25 cellular contexts compared by ENCODE assay signal in genomic region chr5:140299056-140299455, GRCh38. TPM values are rescaled to one million over a fixed set of nuclear protein-coding genes. Genes with fewer than 3 reads are reported as not detected.
DNase-seq lines count a peak whose midpoint lies in the region; ATAC-seq and TF ChIP-seq lines count a peak whose summit lies in the region.
"Had no signal": no experiment of that assay in that cellular context is flagged by ENCODE, and none has a peak within 500 bp of the region (broad histone marks: within the 10 kb centered on the region; RNA-seq: fewer than 3 reads in every experiment).

No MANE protein-coding gene starts in this region.

- POLR2A ChIA-PET in CD4-positive, alpha-beta T cell (lab: Charles Lee) = no interaction called here
- POLR2A ChIA-PET in PC-3 (lab: Charles Lee; ENCODE audit: unreplicated experiment) = no interaction called here

- H3F3A ChIP-seq in PC-3 (ENCODE audit: low read length, unreplicated experiment) = peaks cover 11% of the 10 kb centered on the region

- H3K27ac ChIP-seq in CD4-positive, alpha-beta T cell (ENCODE audit: low read depth, low read length) = no peak overlapping the region
- H3K27ac ChIP-seq in PC-3 (ENCODE audit: low read length) (peak overlapping the region; percentile 53; the same call in 1 of the 2 replicates), gastroesophageal sphincter (peak overlapping the region in 3 of 4 donors; percentile 7 to 65 (median 61)), psoas muscle (peak overlapping the region; percentile 83)

- no peak for DNase-seq in CD4-positive, alpha-beta T cell
- DNase-seq in PC-3 (no peak), psoas muscle (no peak), LoVo (ENCODE audit: low spot score) (no peak)
- DNase-seq in stimulated activated CD4-positive, alpha-beta T cell treated with anti-CD3 and anti-CD28 coated beads, Interleukin-2, amount 100 ng/mL, for 48 hours = no peak
- DNase-seq: activated CD4-positive, alpha-beta T cell treated with anti-CD3 and anti-CD28 coated beads for 36 hours; activated CD8-positive, alpha-beta memory T cell treated with anti-CD3 and anti-CD28 coated beads, Interleukin-2, amount 10 ng/mL, durations not matched to agents 7 days and 5 days; activated naive CD8-positive, alpha-beta T cell treated with anti-CD3 and anti-CD28 coated beads, Interleukin-2, amount 50 U/mL, for 24 hours; caudate nucleus; DMS79; head of caudate nucleus; immature natural killer cell; naive thymus-derived CD4-positive, alpha-beta T cell; NCI-H1048; NCI-H2107; NCI-H510A treated with DMSO at 0.1 percent for 48 hours; stimulated activated CD4-positive, alpha-beta T cell treated with anti-CD3 and anti-CD28 coated beads, Interleukin-12 subunit alpha, Interleukin-12 subunit beta, amount 100 ng/mL, for 4 hours; substantia nigra; T-cell had no signal

- H3K4me1 ChIP-seq in PC-3 (ENCODE audit: insufficient read depth, low read length) (peaks cover 73% of the 10 kb centered on the region), gastroesophageal sphincter (peaks cover 13 to 90% (median 19%) of the 10 kb centered on the region in 3 donors), psoas muscle (peaks cover 69% of the 10 kb centered on the region)

- no peaks in the 10 kb centered on the region for H3K27me3 Mint-ChIP-seq in CD4-positive, alpha-beta T cell
- H3K27me3 Mint-ChIP-seq: activated CD4-positive, alpha-beta T cell treated with anti-CD3 and anti-CD28 coated beads for 36 hours; activated CD8-positive, alpha-beta memory T cell treated with anti-CD3 and anti-CD28 coated beads, Interleukin-2, amount 10 ng/mL, durations not matched to agents 7 days and 5 days; activated naive CD8-positive, alpha-beta T cell treated with anti-CD3 and anti-CD28 coated beads, Interleukin-2, amount 50 U/mL, for 24 hours; naive thymus-derived CD4-positive, alpha-beta T cell; progenitor cell of endocrine pancreas; T-cell had no signal

- H3K4me1 Mint-ChIP-seq in CD4-positive, alpha-beta T cell (ENCODE audit: low read depth) = peaks cover 67% of the 10 kb centered on the region

- intact Hi-C loops in CD4-positive, alpha-beta T cell (cut with DNase I, micrococcal nuclease) = no loop called here
- intact Hi-C loops in PC-3 (cut with micrococcal nuclease) = loop anchor here (5.0 kb wide), 1 partner anchor 37 kb away; no protein-coding TSS in a partner anchor
- intact Hi-C loops in psoas muscle (cut with DNase I) = loop anchor here (5.0 to 10.0 kb wide), 4 partner anchors 37 to 57 kb away; no protein-coding TSS in a partner anchor

- H3K36me3 Mint-ChIP-seq in CD4-positive, alpha-beta T cell (ENCODE audit: low read depth) = peaks cover 44% of the 10 kb centered on the region

- H3K4me2 ChIP-seq in PC-3 (ENCODE audit: low read length) = no peak overlapping the region

- no peak for TF ChIP-seq EP300 in gastroesophageal sphincter (IDR thresholded peaks at IDR 0.05)

- TF ChIP-seq CTCF in CD4-positive, alpha-beta T cell (IDR thresholded peaks at IDR 0.05) = no peak
- TF ChIP-seq CTCF in PC-3 (conservative IDR thresholded peaks at IDR 0.05; ENCODE audit: low read depth, low read length) (no peak), gastroesophageal sphincter (IDR thresholded peaks at IDR 0.05) (no peak), psoas muscle (IDR thresholded peaks at IDR 0.05) (no peak)

- ATAC-seq in CD4-positive, alpha-beta T cell (ENCODE audit: poor library complexity) = no peak
- ATAC-seq in PC-3 (no peak), gastroesophageal sphincter (no peak), psoas muscle (no peak), GM18502 (IDR thresholded peaks at IDR 0.05; ENCODE audit: poor library complexity, unreplicated experiment) (no peak), GM21717 (IDR thresholded peaks at IDR 0.05; ENCODE audit: unreplicated experiment) (no peak)
- ATAC-seq: activated CD4-positive, alpha-beta T cell treated with anti-CD3 and anti-CD28 coated beads for 36 hours; activated CD8-positive, alpha-beta memory T cell treated with anti-CD3 and anti-CD28 coated beads, Interleukin-2, amount 10 ng/mL, durations not matched to agents 7 days and 5 days; activated naive CD8-positive, alpha-beta T cell treated with anti-CD3 and anti-CD28 coated beads, Interleukin-2, amount 50 U/mL, for 24 hours; naive thymus-derived CD4-positive, alpha-beta T cell; T-cell had no signal

- no peaks in the 10 kb centered on the region for H3K27me3 ChIP-seq in CD4-positive, alpha-beta T cell (ENCODE audit: control insufficient read depth, insufficient read depth, low read length)
- H3K27me3 ChIP-seq in PC-3 (ENCODE audit: low read length) (no peaks in the 10 kb centered on the region), gastroesophageal sphincter (no peaks in the 10 kb centered on the region), psoas muscle (ENCODE audit: insufficient read depth in 3 of 3, low read length in 2 of 3) (no peaks in the 10 kb centered on the region)

- CTCF ChIA-PET in CD4-positive, alpha-beta T cell (lab: Charles Lee) = interaction anchor here (0.9 kb wide), 1 partner anchor 55 kb away, joined by 3 read pairs; no protein-coding TSS in a partner anchor
- CTCF ChIA-PET in PC-3 (lab: Charles Lee) = no interaction called here

- TF ChIP-seq POLR2A in gastroesophageal sphincter (IDR thresholded peaks at IDR 0.05) = no peak

- H3K36me3 ChIP-seq in PC-3 (ENCODE audit: low read depth, low read length) = peaks cover 10% of the 10 kb centered on the region; the same call in 1 of the 2 replicates
- peaks cover 0 to 21% of the 10 kb centered on the region in 2 donors for H3K36me3 ChIP-seq in gastroesophageal sphincter
- peaks cover 0 to 25% of the 10 kb centered on the region in 2 donors for H3K36me3 ChIP-seq in psoas muscle (ENCODE audit: insufficient read depth in 1 of 2, low read depth in 1 of 2)

- H3K79me2 ChIP-seq in PC-3 (ENCODE audit: low read length) = peaks cover 84% of the 10 kb centered on the region

- H3K4me3 Mint-ChIP-seq in CD4-positive, alpha-beta T cell = peak overlapping the region; percentile 20
- H3K4me3 Mint-ChIP-seq: activated CD4-positive, alpha-beta T cell treated with anti-CD3 and anti-CD28 coated beads for 36 hours; activated CD8-positive, alpha-beta memory T cell treated with anti-CD3 and anti-CD28 coated beads, Interleukin-2, amount 10 ng/mL, durations not matched to agents 7 days and 5 days; activated naive CD8-positive, alpha-beta T cell treated with anti-CD3 and anti-CD28 coated beads, Interleukin-2, amount 50 U/mL, for 24 hours; immature natural killer cell; naive thymus-derived CD4-positive, alpha-beta T cell; T-cell had no signal

- H3K4me3 ChIP-seq in PC-3 (ENCODE audit: low read length) (no peak overlapping the region), gastroesophageal sphincter (no peak overlapping the region), psoas muscle (no peak overlapping the region)
- H3K4me3 ChIP-seq: lung had no signal

- 80 to 92% methylated on average over 1 to 5 of the region's 5 CpGs for WGBS in gastroesophageal sphincter (ENCODE audit: low coverage in 1 of 2), 2 donors
- 90 to 94% (median 93%) methylated on average over 5 of the region's 5 CpGs for WGBS in psoas muscle, 3 donors

- no peak overlapping the region for H3K9ac ChIP-seq in PC-3 (ENCODE audit: low read length)

- no peaks in the 10 kb centered on the region for H4K20me1 ChIP-seq in PC-3 (ENCODE audit: low read length)

- BruUV-seq in PC-3 (replicated peaks; lab: Mats Ljungman, UMichigan) = no TSS peak

- H3K9me3 Mint-ChIP-seq in CD4-positive, alpha-beta T cell = no peaks in the 10 kb centered on the region
- H3K9me3 Mint-ChIP-seq: activated naive CD8-positive, alpha-beta T cell treated with anti-CD3 and anti-CD28 coated beads, Interleukin-2, amount 50 U/mL, for 24 hours; activated T-helper 2 cell treated with anti-CD3 and anti-CD28 coated beads, Interferon-gamma antibody, Interleukin-2, Interleukin-4, amounts not matched to agents 10 μg/mL and 5 μg/mL and 100 μg/mL, durations not matched to agents 14 hours and 24 hours and 36 hours; immature natural killer cell; naive thymus-derived CD4-positive, alpha-beta T cell; T-cell had no signal

- no peaks in the 10 kb centered on the region for H3K9me3 ChIP-seq in CD4-positive, alpha-beta T cell (ENCODE audit: control insufficient read depth, low read length)
- H3K9me3 ChIP-seq in PC-3 (ENCODE audit: low read length) (no peaks in the 10 kb centered on the region), gastroesophageal sphincter (no peaks in the 10 kb centered on the region), psoas muscle (no peaks in the 10 kb centered on the region)

- no peaks in the 10 kb centered on the region for H3K9me2 ChIP-seq in PC-3 (replicated peaks; ENCODE audit: low read length)

- no peak overlapping the region for H3K27ac Mint-ChIP-seq in CD4-positive, alpha-beta T cell
- H3K27ac Mint-ChIP-seq: activated CD4-positive, alpha-beta T cell treated with anti-CD3 and anti-CD28 coated beads for 36 hours; activated CD8-positive, alpha-beta memory T cell treated with anti-CD3 and anti-CD28 coated beads, Interleukin-2, amount 10 ng/mL, durations not matched to agents 7 days and 5 days; activated naive CD8-positive, alpha-beta T cell treated with anti-CD3 and anti-CD28 coated beads, Interleukin-2, amount 50 U/mL, for 24 hours; activated T-helper 2 cell treated with anti-CD3 and anti-CD28 coated beads, Interferon-gamma antibody, Interleukin-2, Interleukin-4, amounts not matched to agents 10 μg/mL and 5 μg/mL and 100 μg/mL, durations not matched to agents 14 hours and 24 hours and 36 hours; immature natural killer cell; T-cell had no signal

- no peak overlapping the region for H2AFZ ChIP-seq in PC-3 (ENCODE audit: low read length)

RNA-seq across cellular contexts. Expression of gene PFDN1, which starts 3.8 kb away (rescaled TPM):
- 10 to 100 TPM; 21.3 to 22.0 TPM for total RNA-seq in CD4-positive, alpha-beta T cell
- total RNA-seq in PC-3 (2014; rRNA removed) = 91.9 and 125 TPM in 2 replicates
- total RNA-seq in gastroesophageal sphincter = 10 to 100 TPM; 66.1 to 99.7 (median 92.8) TPM
- total RNA-seq in psoas muscle = 10 to 100 TPM; 35.9 to 55.0 (median 42.3) TPM
- polyA plus RNA-seq in psoas muscle = 100 to 1,000 TPM in 1 of 3 donors, 10 to 100 TPM in 2; 84.2 to 115 (median 90.6) TPM

RNA-seq across cellular contexts. Expression of gene HBEGF, which starts 47.3 kb away (rescaled TPM):
- total RNA-seq in CD4-positive, alpha-beta T cell = 1 to 10 TPM; 3.6 to 4.2 TPM
- total RNA-seq in PC-3 (2014; rRNA removed) (82.6 and 85.9 TPM in 2 replicates), gastroesophageal sphincter (10 to 100 TPM in 1 of 4 donors, 1 to 10 TPM in 3; 4.7 to 17.4 (median 6.6) TPM), psoas muscle (10 to 100 TPM; 28.9 to 36.7 (median 34.2) TPM)
- polyA plus RNA-seq in psoas muscle = 10 to 100 TPM; 14.5 to 60.8 (median 27.6) TPM
- polyA plus RNA-seq: naive thymus-derived CD4-positive, alpha-beta T cell had no signal

Comparison
In these comparisons a context has a peak if more than half of its experiments do, and no peak if none do; other contexts are left out.
1. intact Hi-C loops: an anchor here in PC-3 (5.0 kb wide) and psoas muscle (5.0 to 10.0 kb wide); none called in CD4-positive, alpha-beta T cell.